8 cellular contexts compared by ENCODE assay signal in genomic region chr6:7051780-7052440, GRCh38. TPM values are rescaled to one million over a fixed set of nuclear protein-coding genes. Genes with fewer than 3 reads are reported as not detected.
DNase-seq lines count a peak whose midpoint lies in the region; ATAC-seq and TF ChIP-seq lines count a peak whose summit lies in the region.

No MANE protein-coding gene starts in this region.

- peak overlapping the region; percentile 81 for H3K9ac ChIP-seq in HUES64 (ENCODE audit: low read depth, low read length)

- peak; percentile 36 for DNase-seq in T-helper 9 cell
- DNase-seq in central memory CD4-positive, alpha-beta T cell: peak; percentile 64
- peak; percentile 78 to 79 for DNase-seq in left colon
- DNase-seq in stimulated activated CD4-positive, alpha-beta T cell treated with anti-CD3 and anti-CD28 coated beads, TNF-alpha, amount 100 ng/mL, for 24 hours (ENCODE audit: low read depth in 3 of 3): peak in 2 of 3 experiments; percentile 16 to 42
- no peak for DNase-seq in NCI-H446 (lab: John Stamatoyannopoulos, UW)

- intact Hi-C loops in left colon (cut with DNase I, micrococcal nuclease): no loop called here

- H3K4me1 ChIP-seq in HUES64 (ENCODE audit: insufficient read depth, low read length): peaks cover 11% of the 10 kb centered on the region; the same call in 1 of the 2 replicates

- no peaks in the 10 kb centered on the region for H3K9me3 ChIP-seq in HUES64 (ENCODE audit: insufficient read depth, low read depth, low read length)

- WGBS in HUES64: under 1% methylated on average over 58 of the region's 58 CpGs

- ATAC-seq in GM18511 (IDR thresholded peaks at IDR 0.05; ENCODE audit: unreplicated experiment) (peak; percentile 77), left colon (peak; percentile 69)

- peak overlapping the region; percentile 89 for H3K4me3 ChIP-seq in HUES64 (ENCODE audit: low read length)

- H3K36me3 ChIP-seq in HUES64 (ENCODE audit: insufficient read depth, low read length): no peaks in the 10 kb centered on the region

- peaks cover 26% of the 10 kb centered on the region; the same call in 1 of the 2 replicates for H3K27me3 ChIP-seq in HUES64 (ENCODE audit: insufficient read depth, low read length)

- TF ChIP-seq CTCF in 22Rv1 (IDR thresholded peaks at IDR 0.05): no peak

- H3K27ac ChIP-seq in 22Rv1 (peak overlapping the region; percentile 29; the same call in 1 of the 2 replicates), HUES64 (ENCODE audit: low read depth, low read length) (peak overlapping the region; percentile 62; the same call in 1 of the 2 replicates)

RNA-seq across cellular contexts. Expression of gene RREB1, which starts 55.9 kb away (rescaled TPM):
- 11.2 TPM for polyA plus RNA-seq in HUES64 (2013, experiment 1 of 2)
- polyA plus RNA-seq in HUES64 (2013, experiment 2 of 2): 13.5 TPM
- total RNA-seq in left colon: 100 to 1,000 TPM in 1 of 2 donors, 10 to 100 TPM in 1; 76.9 to 101 TPM

Comparison
In these comparisons a context has a peak if more than half of its experiments do, and no peak if none do; other contexts are left out.
1. DNase-seq: peak in T-helper 9 cell (single experiment), central memory CD4-positive, alpha-beta T cell (single experiment), left colon (2 of 2) and stimulated activated CD4-positive, alpha-beta T cell treated with anti-CD3 and anti-CD28 coated beads, TNF-alpha, amount 100 ng/mL, for 24 hours (2 of 3); none in NCI-H446 (0 of 2).